Comparison of ENCODE assay signal across 9 cellular contexts in genomic region chr16:3983081-3983520, GRCh38.
DNase-seq lines count a peak whose midpoint lies in the region; ATAC-seq, FAIRE-seq and TF ChIP-seq lines count a peak whose summit lies in the region.
"Had no signal": no experiment of that assay in that cellular context is flagged by ENCODE, and none has a peak within 500 bp of the region (broad histone marks: within the 10 kb centered on the region; RNA-seq: fewer than 3 reads in every experiment).

No MANE protein-coding gene starts in this region.

- intact Hi-C loops in ovary (cut with DNase I), result loop anchor here in 3 of 4 donors (5.0 to 10.0 kb wide), 3 partner anchors 132 to 352 kb away; partner anchors contain the start of gene ADCY9 (in 2 of the 3)

- peaks cover 0 to 56% of the 10 kb centered on the region in 2 donors for H3K36me3 ChIP-seq in gastroesophageal sphincter
- H3K36me3 ChIP-seq in ovary, result no peaks in the 10 kb centered on the region

- H3K9me3 ChIP-seq in gastroesophageal sphincter (no peaks in the 10 kb centered on the region), ovary (no peaks in the 10 kb centered on the region)

- H3K4me3 ChIP-seq in gastroesophageal sphincter (no peak overlapping the region), ovary (no peak overlapping the region)

- ATAC-seq in gastroesophageal sphincter, result peak; percentile 85
- no peak for ATAC-seq in HG03196 (IDR thresholded peaks at IDR 0.05; ENCODE audit: unreplicated experiment)
- ATAC-seq in HG02759 (IDR thresholded peaks at IDR 0.05; ENCODE audit: unreplicated experiment), result no peak

- no peak for TF ChIP-seq EP300 in gastroesophageal sphincter (IDR thresholded peaks at IDR 0.05)
- no peak for TF ChIP-seq EP300 in ovary (IDR thresholded peaks at IDR 0.05)

- peaks cover 0 to 23% (median 0%) of the 10 kb centered on the region in 3 donors for H3K4me1 ChIP-seq in gastroesophageal sphincter
- H3K4me1 ChIP-seq in ovary (ENCODE audit: insufficient read depth), result peaks cover 3% of the 10 kb centered on the region

- TF ChIP-seq POLR2A in gastroesophageal sphincter (IDR thresholded peaks at IDR 0.05) (no peak), ovary (IDR thresholded peaks at IDR 0.05) (no peak)

- 20 to 60% methylated on average over 1 to 18 of the region's 22 CpGs for WGBS in gastroesophageal sphincter (ENCODE audit: low coverage in 1 of 2), 2 donors
- 18 to 22% (median 19%) methylated on average over 21 to 22 of the region's 22 CpGs for WGBS in ovary, 3 donors

- DNase-seq in A172 (ENCODE audit: low spot score) (peak; percentile 47), GM19239 (ENCODE audit: insufficient read length, low spot score) (peak; percentile 50), NCI-H82 treated with DMSO at 0.1 percent for 48 hours (lab: John Stamatoyannopoulos, UW; ENCODE audit: unreplicated experiment) (peak; percentile 23), ovary (peak; percentile 70 to 79 (median 77))
- DNase-seq in activated effector memory CD4-positive, alpha-beta T cell treated with anti-CD3 and anti-CD28 coated beads, Interleukin-2, amount 50 U/mL, for 16 hours, result peak; percentile 72

- H3K27ac ChIP-seq in gastroesophageal sphincter, result no peak overlapping the region
- no peak overlapping the region for H3K27ac ChIP-seq in ovary

- no peak for FAIRE-seq in GM19239 (lab: Jason Lieb, UNC)
- FAIRE-seq: colon had no signal

- TF ChIP-seq CTCF in gastroesophageal sphincter (IDR thresholded peaks at IDR 0.05), result peak in 3 of 4 experiments; percentile 74 to 82 (median 80)
- TF ChIP-seq CTCF in ovary (IDR thresholded peaks at IDR 0.05), result peak; percentile 58 to 68 (median 59)

- no peaks in the 10 kb centered on the region for H3K27me3 ChIP-seq in gastroesophageal sphincter
- no peaks in the 10 kb centered on the region for H3K27me3 ChIP-seq in ovary

Comparison
In these comparisons a context has a peak if more than half of its experiments do, and no peak if none do; other contexts are left out.
1. DNase-seq: peak in every context shown above with its lines; median percentile 77 in ovary; 72 in activated effector memory CD4-positive, alpha-beta T cell treated with anti-CD3 and anti-CD28 coated beads, Interleukin-2, amount 50 U/mL, for 16 hours; 50 in GM19239; 47 in A172; 23 in NCI-H82 treated with DMSO at 0.1 percent for 48 hours.